Comparison of ENCODE assay signal across 9 cellular contexts in genomic region chr18:10245517-10246175, GRCh38.
"Had no signal": no experiment of that assay in that cellular context is flagged by ENCODE, and none has a peak within 500 bp of the region (broad histone marks: within the 10 kb centered on the region; RNA-seq: fewer than 3 reads in every experiment).

No MANE protein-coding gene starts in this region.

- DNase-seq: activated CD4-positive, alpha-beta memory T cell treated with anti-CD3 and anti-CD28 coated beads, Interleukin-2, amount 10 ng/mL, durations not matched to agents 7 days and 5 days; activated gamma-delta T cell; activated T-cell treated with anti-CD3 and anti-CD28 coated beads, Interleukin-2, amount 50 U/mL, for 48 hours; foreskin fibroblast; islet precursor cell; pancreas; T-helper 9 cell; transverse colon had no signal

- ATAC-seq: stimulated activated effector memory CD8-positive, alpha-beta T cell treated with anti-CD3 and anti-CD28 coated beads, Interleukin-12 subunit alpha, Interleukin-12 subunit beta, amount 100 ng/mL, for 72 hours had no signal

- H3K9me3 ChIP-seq: pancreas, transverse colon had no signal

- H3K4me3 ChIP-seq: pancreas, transverse colon had no signal

- H3K27me3 ChIP-seq: pancreas, transverse colon had no signal

- H3K36me3 ChIP-seq: pancreas had no signal

- H3K27ac ChIP-seq: pancreas had no signal
